Comparison of ENCODE assay signal across 8 cellular contexts in genomic region chr9:91207889-91208651, GRCh38.
DNase-seq lines count a peak whose midpoint lies in the region; ATAC-seq and TF ChIP-seq lines count a peak whose summit lies in the region.

No MANE protein-coding gene starts in this region.

- no peaks in the 10 kb centered on the region for H3K27me3 Mint-ChIP-seq in activated T-cell treated with anti-CD3 and anti-CD28 coated beads, Interleukin-2, amount 50 U/mL, for 4 hours (ENCODE audit: low read depth)

- H3K27me3 ChIP-seq in left ventricle myocardium inferior (ENCODE audit: low read depth) (no peaks in the 10 kb centered on the region), stomach (no peaks in the 10 kb centered on the region)

- H3K27ac ChIP-seq in left ventricle myocardium inferior (replicated peaks) (peak overlapping the region; percentile 69), stomach (peak overlapping the region; percentile 78 to 90 (median 89))

- H3K4me3 Mint-ChIP-seq in activated T-cell treated with anti-CD3 and anti-CD28 coated beads, Interleukin-2, amount 50 U/mL, for 4 hours = peak overlapping the region; percentile 39

- H3K36me3 ChIP-seq in left ventricle myocardium inferior = peaks cover 4% of the 10 kb centered on the region
- H3K36me3 ChIP-seq in stomach = no peaks in the 10 kb centered on the region

- H3K4me1 ChIP-seq in left ventricle myocardium inferior (peaks cover 20% of the 10 kb centered on the region), stomach (peaks cover 22 to 46% (median 33%) of the 10 kb centered on the region in 4 donors)

- peak; percentile 23 for TF ChIP-seq EP300 in stomach (IDR thresholded peaks at IDR 0.05)

- peaks cover 54% of the 10 kb centered on the region for H3K4me1 Mint-ChIP-seq in activated T-cell treated with anti-CD3 and anti-CD28 coated beads, Interleukin-2, amount 50 U/mL, for 4 hours (ENCODE audit: low read depth)

- H3K9me3 Mint-ChIP-seq in activated T-cell treated with anti-CD3 and anti-CD28 coated beads, Interleukin-2, amount 50 U/mL, for 4 hours = peaks cover 1% of the 10 kb centered on the region

- no peaks in the 10 kb centered on the region for H3K36me3 Mint-ChIP-seq in activated T-cell treated with anti-CD3 and anti-CD28 coated beads, Interleukin-2, amount 50 U/mL, for 4 hours (ENCODE audit: insufficient read depth)

- TF ChIP-seq POLR2A in stomach (IDR thresholded peaks at IDR 0.05) = no peak

- DNase-seq in AG09309 (ENCODE audit: low read depth) (peak; percentile 28), left ventricle myocardium inferior (no peak), stomach (no peak), NCI-H524 treated with DMSO at 0.1 percent for 48 hours (lab: John Stamatoyannopoulos, UW) (no peak), NK-92 (lab: John Stamatoyannopoulos, UW; ENCODE audit: unreplicated experiment) (no peak)
- DNase-seq in activated T-cell treated with anti-CD3 and anti-CD28 coated beads, Interleukin-2, amount 50 U/mL, for 4 hours = no peak

- ATAC-seq in GM19043 (IDR thresholded peaks at IDR 0.05; ENCODE audit: low read depth, unreplicated experiment) (peak; percentile 76), HG03196 (IDR thresholded peaks at IDR 0.05; ENCODE audit: unreplicated experiment) (peak; percentile 91)
- ATAC-seq in activated T-cell treated with anti-CD3 and anti-CD28 coated beads, Interleukin-2, amount 50 U/mL, for 4 hours = peak; percentile 79 to 85

- intact Hi-C loops in left ventricle myocardium inferior (cut with micrococcal nuclease) = no loop called here
- intact Hi-C loops in stomach (cut with DNase I; ENCODE audit: low total_unique reads) = no loop called here

- WGBS in stomach, 5 donors = 22 to 30% (median 23%) methylated on average over 10 of the region's 10 CpGs

- TF ChIP-seq CTCF in AG09309 (IDR thresholded peaks at IDR 0.05; ENCODE audit: control insufficient read depth, insufficient read depth, low read depth, low read length, missing control alignments) (no peak), left ventricle myocardium inferior (IDR thresholded peaks at IDR 0.05; ENCODE audit: borderline replicate concordance) (no peak), stomach (IDR thresholded peaks at IDR 0.05) (no peak)

- H3K9me3 ChIP-seq in left ventricle myocardium inferior (replicated peaks) (peaks cover under 1% of the 10 kb centered on the region), stomach (no peaks in the 10 kb centered on the region)

- H3K4me3 ChIP-seq in AG09309 (ENCODE audit: control insufficient read depth, low read depth, low read length) (no peak overlapping the region), left ventricle myocardium inferior (peak overlapping the region; percentile 13), stomach (peak overlapping the region in 1 of 4 donors; percentile 7)
